8 cellular contexts compared by ENCODE assay signal in the genomic region with DNA sequence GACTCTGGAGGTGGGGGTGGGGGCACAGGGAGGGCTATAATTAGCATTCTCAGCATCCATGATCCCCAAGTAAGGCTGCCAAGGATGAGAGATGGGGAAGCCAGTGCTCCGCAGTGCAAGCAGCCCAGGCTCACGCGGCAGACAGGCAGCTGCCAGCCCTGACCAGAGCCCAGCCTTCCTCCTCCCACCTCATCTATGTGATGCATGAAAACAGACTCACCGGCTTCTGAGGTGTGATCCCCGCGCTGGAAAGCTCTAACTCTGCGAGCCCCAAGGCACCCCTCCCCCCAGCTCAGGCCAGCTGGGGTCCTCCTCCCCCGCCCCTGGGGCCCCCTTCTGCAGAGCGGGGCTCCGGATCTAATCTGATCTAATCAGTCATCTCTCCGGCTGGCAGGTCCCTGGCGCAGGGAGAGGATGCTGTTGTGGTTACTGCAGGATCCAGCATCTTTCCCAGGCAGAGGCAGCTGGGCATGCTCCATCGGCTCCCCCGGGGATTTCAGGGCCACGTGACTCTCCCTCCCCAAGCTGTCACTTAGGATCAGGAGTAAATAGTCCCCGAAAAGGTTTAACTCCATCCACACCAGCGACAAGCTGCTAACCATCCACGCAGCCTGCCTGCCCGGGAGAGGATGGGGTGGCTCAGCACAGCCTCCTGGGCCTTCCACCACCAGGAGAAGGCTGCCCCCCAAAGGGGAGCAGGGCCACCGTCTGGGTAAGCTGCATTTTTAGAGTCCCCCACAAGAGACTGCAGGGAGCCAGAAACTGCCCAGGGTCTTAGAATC. TPM values are rescaled to one million over a fixed set of nuclear protein-coding genes. Genes with fewer than 3 reads are reported as not detected.
DNase-seq lines count a peak whose midpoint lies in the region; ATAC-seq and TF ChIP-seq lines count a peak whose summit lies in the region.

A gene with protein sequence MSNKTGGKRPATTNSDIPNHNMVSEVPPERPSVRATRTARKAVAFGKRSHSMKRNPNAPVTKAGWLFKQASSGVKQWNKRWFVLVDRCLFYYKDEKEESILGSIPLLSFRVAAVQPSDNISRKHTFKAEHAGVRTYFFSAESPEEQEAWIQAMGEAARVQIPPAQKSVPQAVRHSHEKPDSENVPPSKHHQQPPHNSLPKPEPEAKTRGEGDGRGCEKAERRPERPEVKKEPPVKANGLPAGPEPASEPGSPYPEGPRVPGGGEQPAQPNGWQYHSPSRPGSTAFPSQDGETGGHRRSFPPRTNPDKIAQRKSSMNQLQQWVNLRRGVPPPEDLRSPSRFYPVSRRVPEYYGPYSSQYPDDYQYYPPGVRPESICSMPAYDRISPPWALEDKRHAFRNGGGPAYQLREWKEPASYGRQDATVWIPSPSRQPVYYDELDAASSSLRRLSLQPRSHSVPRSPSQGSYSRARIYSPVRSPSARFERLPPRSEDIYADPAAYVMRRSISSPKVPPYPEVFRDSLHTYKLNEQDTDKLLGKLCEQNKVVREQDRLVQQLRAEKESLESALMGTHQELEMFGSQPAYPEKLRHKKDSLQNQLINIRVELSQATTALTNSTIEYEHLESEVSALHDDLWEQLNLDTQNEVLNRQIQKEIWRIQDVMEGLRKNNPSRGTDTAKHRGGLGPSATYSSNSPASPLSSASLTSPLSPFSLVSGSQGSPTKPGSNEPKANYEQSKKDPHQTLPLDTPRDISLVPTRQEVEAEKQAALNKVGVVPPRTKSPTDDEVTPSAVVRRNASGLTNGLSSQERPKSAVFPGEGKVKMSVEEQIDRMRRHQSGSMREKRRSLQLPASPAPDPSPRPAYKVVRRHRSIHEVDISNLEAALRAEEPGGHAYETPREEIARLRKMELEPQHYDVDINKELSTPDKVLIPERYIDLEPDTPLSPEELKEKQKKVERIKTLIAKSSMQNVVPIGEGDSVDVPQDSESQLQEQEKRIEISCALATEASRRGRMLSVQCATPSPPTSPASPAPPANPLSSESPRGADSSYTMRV (minus strand): TSS at position 456 of the 782 bp plus-strand sequence. CDS start 86,202 bp downstream, outside the sequence.

- no peaks in the 10 kb centered on the region for H3K9me3 ChIP-seq in WERI-Rb-1 (ENCODE audit: severe bottlenecking)
- no peaks in the 10 kb centered on the region for H3K9me3 ChIP-seq in heart left ventricle

- no peak for TF ChIP-seq POLR2A in heart left ventricle (IDR thresholded peaks at IDR 0.05)

- H3K4me1 ChIP-seq in heart left ventricle = peaks cover 5 to 52% (median 33%) of the 10 kb centered on the region in 12 donors

- in situ Hi-C loops in KBM-7 (cut with MboI; ENCODE audit: low pct_unique_long_range_greater_than_20kb, low sequenced_read_pairs) = loop anchor here (25.0 kb wide), 1 partner anchor 197 kb away; a partner anchor contains a TSS

- no peaks in the 10 kb centered on the region for H3K27me3 ChIP-seq in WERI-Rb-1 (ENCODE audit: insufficient read depth, low read depth, severe bottlenecking)
- H3K27me3 ChIP-seq in heart left ventricle = peaks cover 0 to 4% (median 0%) of the 10 kb centered on the region in 9 donors

- DNase-seq in AG08395 (ENCODE audit: low spot score) (peak; percentile 68), WERI-Rb-1 (peak; percentile 100), heart left ventricle (peak in 4 of 5 donors; percentile 50 to 69 (median 56)), retinal pigment epithelial cell (ENCODE audit: low read depth) (no peak), KBM-7 (no peak), GM10266 (ENCODE audit: extremely low spot score) (no peak)
- peak; percentile 18 for DNase-seq in Jurkat, Clone E6-1 (ENCODE audit: low read depth, low spot score)

- H3K27ac ChIP-seq in WERI-Rb-1 (peak within 1 kb of the TSS; percentile 81), heart left ventricle (peak within 1 kb of the TSS in 1 of 12 donors; percentile 2)

- TF ChIP-seq CTCF in WERI-Rb-1 (IDR thresholded peaks at IDR 0.05; ENCODE audit: low read depth, low read length) = peak; percentile 87
- peak in 9 of 12 donors; percentile 12 to 46 (median 19) for TF ChIP-seq CTCF in heart left ventricle (IDR thresholded peaks at IDR 0.05)
- peak; percentile 55 for TF ChIP-seq CTCF in retinal pigment epithelial cell (conservative IDR thresholded peaks at IDR 0.05; ENCODE audit: low read depth, low read length)
- TF ChIP-seq CTCF in GM10266 (IDR thresholded peaks at IDR 0.05; ENCODE audit: control insufficient read depth, insufficient read depth, low read depth, missing control alignments) = no peak

- ATAC-seq in heart left ventricle (peak in 2 of 4 donors; percentile 19 to 33), GM21737 (IDR thresholded peaks at IDR 0.05; ENCODE audit: unreplicated experiment) (no peak)

- WGBS in heart left ventricle, 4 donors = 7 to 13% (median 11%) methylated on average over 7 to 20 of the region's 20 CpGs

- intact Hi-C loops in heart left ventricle (cut with DNase I) = loop anchor here in 5 of 10 donors (5.0 to 10.0 kb wide), 5 partner anchors 52 to 497 kb away; a partner anchor contains a TSS

- no peak within 1 kb of the TSS for H3K4me3 ChIP-seq in Jurkat, Clone E6-1 (ENCODE audit: low read length)
- H3K4me3 ChIP-seq in WERI-Rb-1 (ENCODE audit: low read depth, low read length) = peak within 1 kb of the TSS; percentile 47
- H3K4me3 ChIP-seq in heart left ventricle = peak within 1 kb of the TSS in 6 of 12 donors; percentile 1 to 42 (median 31)
- peak within 1 kb of the TSS; percentile 14 for H3K4me3 ChIP-seq in retinal pigment epithelial cell (ENCODE audit: low read length)

- no peaks in the 10 kb centered on the region for H3K36me3 ChIP-seq in WERI-Rb-1
- H3K36me3 ChIP-seq in heart left ventricle = no peaks in the 10 kb centered on the region

RNA-seq across cellular contexts. Expression of the gene that starts here (rescaled TPM):
- 0.79 TPM for polyA plus RNA-seq in Jurkat, Clone E6-1 (2012; ENCODE audit: insufficient read depth, insufficient read length)
- total RNA-seq in heart left ventricle = 10 to 100 TPM in 7 of 9 donors, 1 to 10 TPM in 2; 9.1 to 33.2 (median 20.1) TPM
- 10 to 100 TPM in 1 of 2 donors, 1 to 10 TPM in 1; 5.2 to 12.8 TPM for polyA plus RNA-seq in heart left ventricle

Comparison
In these comparisons a context has a peak if more than half of its experiments do, and no peak if none do; other contexts are left out.
1. DNase-seq: peak in AG08395 (single experiment), Jurkat, Clone E6-1 (single experiment), WERI-Rb-1 (single experiment) and heart left ventricle (4 of 5); none in retinal pigment epithelial cell (single experiment), KBM-7 (single experiment) and GM10266 (single experiment).